In genomic region chr6:123764717-123765116, GRCh38 we compare ENCODE assay signal across 8 cellular contexts. TPM values are rescaled to one million over a fixed set of nuclear protein-coding genes. Genes with fewer than 3 reads are reported as not detected.
"Had no signal": no experiment of that assay in that cellular context is flagged by ENCODE, and none has a peak within 500 bp of the region (broad histone marks: within the 10 kb centered on the region; RNA-seq: fewer than 3 reads in every experiment).

No MANE protein-coding gene starts in this region.

- H3K4me3 ChIP-seq: GM23338 had no signal

- H2AFZ ChIP-seq: GM23338 had no signal

- DNase-seq: H9, HCEC 1CT, KBM-7 had no signal

- ATAC-seq: GM23338 had no signal

- FAIRE-seq: H1, H54, HTR-8/SVneo had no signal

- H3K4me2 ChIP-seq: GM23338 had no signal

RNA-seq across cellular contexts. Expression of gene NKAIN2, which starts 38.9 kb away (rescaled TPM):
- polyA plus RNA-seq: IgD-negative memory B cell had no signal
